1 cellular context compared by ENCODE assay signal in the genomic region with DNA sequence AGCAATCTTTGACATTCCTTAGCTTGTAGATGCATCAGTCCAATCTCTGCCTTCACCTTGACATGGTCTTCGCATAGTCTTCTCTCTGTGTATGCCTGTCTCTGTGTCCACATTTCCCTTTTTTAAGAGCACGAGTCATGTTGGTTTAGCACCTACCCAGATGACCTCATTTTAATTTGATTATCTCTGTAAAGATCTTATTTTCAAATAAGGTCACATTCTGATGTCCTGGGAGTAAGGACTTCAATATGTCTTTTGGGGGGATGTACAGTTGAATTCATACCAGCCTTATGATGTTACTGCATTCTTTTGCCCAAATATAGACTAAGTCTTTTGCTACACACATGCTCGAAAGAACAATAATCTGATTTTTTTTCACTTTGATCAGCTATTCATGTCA.
TF ChIP-seq lines count a peak whose summit lies in the region.

No MANE protein-coding gene starts in this region.

TF ChIP-seq in HepG2, 621 proteins besides CTCF, POLR2A, EP300 and RAD21:
- TF ChIP-seq ATF7 (IDR thresholded peaks at IDR 0.05) (0 out of 2 replicates have a peak, but pooled peaks have one; percentile 6), ATF7 (CRISPR knock-in tag; IDR thresholded peaks at IDR 0.05) (no peak), BRD4 (CRISPR knock-in tag; IDR thresholded peaks at IDR 0.05) (no peak)
TF ChIP-seq in HepG2: peak in this region for 1.
